21 cellular contexts compared by ENCODE assay signal in genomic region chr11:9367551-9367950, GRCh38. TPM values are rescaled to one million over a fixed set of nuclear protein-coding genes. Genes with fewer than 3 reads are reported as not detected.
DNase-seq lines count a peak whose midpoint lies in the region; ATAC-seq and TF ChIP-seq lines count a peak whose summit lies in the region.
"Had no signal": no experiment of that assay in that cellular context is flagged by ENCODE, and none has a peak within 500 bp of the region (broad histone marks: within the 10 kb centered on the region; RNA-seq: fewer than 3 reads in every experiment).

No MANE protein-coding gene starts in this region.

- H3K79me2 ChIP-seq in GM23248 (ENCODE audit: insufficient read depth) (no peaks in the 10 kb centered on the region), SK-N-SH (ENCODE audit: insufficient read depth) (no peaks in the 10 kb centered on the region)

- H3K9me3 ChIP-seq in GM23248 (ENCODE audit: low read depth) (no peaks in the 10 kb centered on the region), SK-N-SH (no peaks in the 10 kb centered on the region), neuron (ENCODE audit: low read length) (peaks cover 4% of the 10 kb centered on the region)
- H3K9me3 ChIP-seq: SJSA1 had no signal

- no peaks in the 10 kb centered on the region for H3K9me3 Mint-ChIP-seq in activated CD4-positive, alpha-beta T cell treated with anti-CD3 and anti-CD28 coated beads for 36 hours (ENCODE audit: low read depth)

- 0 out of 2 replicates have a peak overlapping the region, but pooled peaks have one; percentile 21 for H2AFZ ChIP-seq in GM23248
- peak overlapping the region; percentile 7; the same call in 1 of the 2 replicates for H2AFZ ChIP-seq in SK-N-SH (ENCODE audit: low read depth)
- H2AFZ ChIP-seq in neuron (ENCODE audit: low read depth, low read length) = peak overlapping the region; percentile 44

- no peaks in the 10 kb centered on the region for H3K36me3 ChIP-seq in GM23248 (ENCODE audit: low read depth)
- H3K36me3 ChIP-seq in SK-N-SH (replicated peaks in 1 of 2; ENCODE audit: control insufficient read depth in 1 of 2, insufficient read depth in 2 of 2, low read length in 1 of 2) = no peaks in the 10 kb centered on the region
- H3K36me3 ChIP-seq in neuron (ENCODE audit: insufficient read depth, low read length) = no peaks in the 10 kb centered on the region
- H3K36me3 ChIP-seq: SJSA1 had no signal

- no peak overlapping the region for H3K4me3 ChIP-seq in GM23248
- no peak overlapping the region for H3K4me3 ChIP-seq in SK-N-SH (ENCODE audit: low read depth in 2 of 2, low read length in 1 of 2)
- H3K4me3 ChIP-seq in neuron (ENCODE audit: low read length) = no peak overlapping the region
- H3K4me3 ChIP-seq: SJSA1 had no signal

- peaks cover 16% of the 10 kb centered on the region for H3F3A ChIP-seq in GM23248 (ENCODE audit: insufficient read depth)
- H3F3A ChIP-seq in SK-N-SH (replicated peaks; ENCODE audit: insufficient read depth) = peaks cover 30% of the 10 kb centered on the region

- TF ChIP-seq RAD21 in SK-N-SH (IDR thresholded peaks at IDR 0.05; ENCODE audit: low read length) = no peak

- no peak for TF ChIP-seq EP300 in SK-N-SH (IDR thresholded peaks at IDR 0.05; ENCODE audit: borderline replicate concordance in 1 of 2, low read depth in 1 of 2, low read length in 1 of 2)

- DNase-seq in GM23248 (no peak), SK-N-SH (no peak), dermis blood vessel endothelial cell (peak; percentile 10), GM13976 (ENCODE audit: low spot score) (no peak), OCI-M1 (lab: John Stamatoyannopoulos, UW) (no peak)
- no peak for DNase-seq in activated CD4-positive, alpha-beta T cell treated with anti-CD3 and anti-CD28 coated beads for 36 hours
- no peak for DNase-seq in stimulated activated naive CD8-positive, alpha-beta T cell treated with anti-CD3 and anti-CD28 coated beads, Interleukin-15, Interleukin-2, amounts not matched to agents 100 U/mL and 50 U/mL, for 24 hours
- DNase-seq: AML-193; COR-L47; DMS153; HCEC 1CT; NCI-H1417 treated with DMSO at 0.1 percent for 48 hours; NCI-H2029; NCI-H2171; NCI-H446; NCI-H69; NK-92 treated with Interleukin-12 subunit alpha and Interleukin-12 subunit beta, amount 100 ng/mL, for 24 hours had no signal

- H3K27me3 ChIP-seq in GM23248 (replicated peaks; ENCODE audit: insufficient read depth) (no peaks in the 10 kb centered on the region), SK-N-SH (ENCODE audit: insufficient read depth) (no peaks in the 10 kb centered on the region), neuron (ENCODE audit: insufficient read depth, low read length) (no peaks in the 10 kb centered on the region)
- H3K27me3 ChIP-seq: SJSA1 had no signal

- POLR2A ChIA-PET in SK-N-SH (lab: Yijun Ruan, JAX) = interaction anchor here (1.1 kb wide), 1 partner anchor 103 kb away, joined by 3 read pairs; the partner anchor contains the start of gene DENND5A
- POLR2A ChIA-PET in activated CD4-positive, alpha-beta T cell treated with anti-CD3 and anti-CD28 coated beads for 36 hours (lab: Charles Lee) = interaction anchor here (0.6 kb wide), 1 partner anchor 22 kb away, joined by 7 read pairs; no protein-coding TSS in a partner anchor

- H3K27me3 Mint-ChIP-seq in activated CD4-positive, alpha-beta T cell treated with anti-CD3 and anti-CD28 coated beads for 36 hours = no peaks in the 10 kb centered on the region

- no peaks in the 10 kb centered on the region for H3K36me3 Mint-ChIP-seq in activated CD4-positive, alpha-beta T cell treated with anti-CD3 and anti-CD28 coated beads for 36 hours (ENCODE audit: low read depth)

- intact Hi-C loops in activated CD4-positive, alpha-beta T cell treated with anti-CD3 and anti-CD28 coated beads for 36 hours (cut with DNase I, micrococcal nuclease) = no loop called here

- no peak overlapping the region for H3K27ac Mint-ChIP-seq in activated CD4-positive, alpha-beta T cell treated with anti-CD3 and anti-CD28 coated beads for 36 hours

- no peak overlapping the region for H3K4me3 Mint-ChIP-seq in activated CD4-positive, alpha-beta T cell treated with anti-CD3 and anti-CD28 coated beads for 36 hours
- H3K4me3 Mint-ChIP-seq: CD14-positive monocyte had no signal

- H3K9me2 ChIP-seq in GM23248 (ENCODE audit: insufficient read depth) (no peaks in the 10 kb centered on the region), SK-N-SH (no peaks in the 10 kb centered on the region)

- H3K9ac ChIP-seq in GM23248 (no peak overlapping the region), SK-N-SH (no peak overlapping the region)

- CTCF ChIA-PET in SK-N-SH (lab: Yijun Ruan, JAX) = no interaction called here
- CTCF ChIA-PET in activated CD4-positive, alpha-beta T cell treated with anti-CD3 and anti-CD28 coated beads for 36 hours (lab: Charles Lee) = interaction anchor here (0.8 to 1.0 kb wide), 3 partner anchors 17 to 1287 kb away, joined by 3 read pairs; partner anchors contain the start of gene IPO7

- 61 to 63% methylated on average over 2 of the region's 2 CpGs for WGBS in GM23248 (ENCODE audit: low coverage in 1 of 2, low lambda C conversion rate in 2 of 2, missing lambda C conversion rate in 2 of 2), 2 experiments
- WGBS in SK-N-SH (ENCODE audit: low lambda C conversion rate) = 75% methylated on average over 2 of the region's 2 CpGs

- no peak for TF ChIP-seq CTCF in SK-N-SH (IDR thresholded peaks at IDR 0.05)
- TF ChIP-seq CTCF in GM13976 (IDR thresholded peaks at IDR 0.05; ENCODE audit: borderline replicate concordance, control extremely low read depth, extremely low read depth, insufficient read depth, missing control alignments) = no peak

- H3K4me1 ChIP-seq in GM23248 (ENCODE audit: insufficient read depth) (peaks cover 21% of the 10 kb centered on the region), SK-N-SH (ENCODE audit: control insufficient read depth in 1 of 2, insufficient read depth in 2 of 2, low read depth in 1 of 2, low read length in 1 of 2) (peaks cover 9 to 20% of the 10 kb centered on the region in 2 experiments; a peak in 3 of 4 replicates), neuron (ENCODE audit: insufficient read depth, low read length) (peaks cover 7% of the 10 kb centered on the region)

- no peak for ATAC-seq in activated CD4-positive, alpha-beta T cell treated with anti-CD3 and anti-CD28 coated beads for 36 hours
- ATAC-seq in stimulated activated naive CD8-positive, alpha-beta T cell treated with anti-CD3 and anti-CD28 coated beads, Interleukin-15, Interleukin-2, amounts not matched to agents 100 U/mL and 50 U/mL, for 24 hours = no peak

- no peak overlapping the region for H3K27ac ChIP-seq in GM23248
- H3K27ac ChIP-seq in SK-N-SH (ENCODE audit: low read depth in 2 of 2, low read length in 1 of 2) = no peak overlapping the region
- H3K27ac ChIP-seq: HL-60, SJSA1 had no signal

- H3K4me2 ChIP-seq in GM23248 (ENCODE audit: unreplicated experiment) = no peak overlapping the region
- no peak overlapping the region for H3K4me2 ChIP-seq in SK-N-SH

- in situ Hi-C loops in GM23248 (cut with MboI) = no loop called here
- in situ Hi-C loops in GM13976 (cut with MboI; ENCODE audit: low sequenced_read_pairs, unreplicated experiment) = no loop called here

- H3K4me1 Mint-ChIP-seq in activated CD4-positive, alpha-beta T cell treated with anti-CD3 and anti-CD28 coated beads for 36 hours = peaks cover 18% of the 10 kb centered on the region

- H4K20me1 ChIP-seq in GM23248 (ENCODE audit: insufficient read depth) (no peaks in the 10 kb centered on the region), SK-N-SH (ENCODE audit: insufficient read depth) (no peaks in the 10 kb centered on the region)

TF ChIP-seq in SK-N-SH, 30 proteins besides CTCF, POLR2A, EP300 and RAD21 (continues in another document):
- TF ChIP-seq NFIC (IDR thresholded peaks at IDR 0.05; ENCODE audit: borderline replicate concordance) (no peak), FOXJ3 (CRISPR knock-in tag; IDR thresholded peaks at IDR 0.05) (no peak), MAX (IDR thresholded peaks at IDR 0.05; ENCODE audit: low read depth) (no peak), EZH2phosphoT487 (IDR thresholded peaks at IDR 0.05; ENCODE audit: borderline replicate concordance, low read depth) (no peak), CHD2 (IDR thresholded peaks at IDR 0.05; ENCODE audit: low read length, partially characterized antibody) (no peak), FOXM1 (IDR thresholded peaks at IDR 0.05; ENCODE audit: low read depth) (no peak), TAF1 (IDR thresholded peaks at IDR 0.05; ENCODE audit: borderline replicate concordance, low read depth, low read length) (no peak), RFX5 (IDR thresholded peaks at IDR 0.05; ENCODE audit: low read length) (no peak), TCF12 (IDR thresholded peaks at IDR 0.05) (no peak), TEAD4 (IDR thresholded peaks at IDR 0.05; ENCODE audit: borderline replicate concordance, insufficient read depth) (no peak), RCOR1 (IDR thresholded peaks at IDR 0.05; ENCODE audit: low read length) (no peak), POLR2AphosphoS5 (IDR thresholded peaks at IDR 0.05; ENCODE audit: low read depth, low read length) (no peak)

RNA-seq across cellular contexts. Expression of gene IPO7, which starts 16.9 kb away (rescaled TPM):
- total RNA-seq in GM23248 (2014; rRNA removed; shearing (Covaris generic)) = 101 and 111 TPM in 2 replicates
- 8.7 TPM in 2 replicates for polyA plus RNA-seq in GM23248 (2016; fragmentation: Nextera tagmentation; extraction: Ambion mirVana)
- polyA plus RNA-seq in SK-N-SH (2012; rRNA removed) = 25.4 and 34.8 TPM in 2 replicates
- polyA plus RNA-seq in SK-N-SH (2012; cell fraction: cytosol; rRNA removed) = 43.0 and 46.0 TPM in 2 replicates
- polyA plus RNA-seq in SK-N-SH (2012; cell fraction: nucleus; rRNA removed) = 11.3 and 27.1 TPM in 2 replicates
- 119 and 170 TPM in 2 replicates for total RNA-seq in dermis blood vessel endothelial cell
- total RNA-seq in activated CD4-positive, alpha-beta T cell treated with anti-CD3 and anti-CD28 coated beads for 36 hours = 100 to 1,000 TPM; 155 to 181 TPM

RNA-seq across cellular contexts. Expression of gene TMEM41B, which starts 53.2 kb away (rescaled TPM):
- total RNA-seq in GM23248 (2014; rRNA removed; shearing (Covaris generic)) = 47.7 and 50.5 TPM in 2 replicates
- polyA plus RNA-seq in GM23248 (2016; fragmentation: Nextera tagmentation; extraction: Ambion mirVana) (35.3 and 36.6 TPM in 2 replicates), SK-N-SH (2012; rRNA removed) (19.8 and 23.5 TPM in 2 replicates)
- 16.6 and 18.1 TPM in 2 replicates for polyA plus RNA-seq in SK-N-SH (2012; cell fraction: cytosol; rRNA removed)
- 52.0 and 55.3 TPM in 2 replicates for polyA plus RNA-seq in SK-N-SH (2012; cell fraction: nucleus; rRNA removed)
- 33.8 and 48.2 TPM in 2 replicates for total RNA-seq in dermis blood vessel endothelial cell
- total RNA-seq in activated CD4-positive, alpha-beta T cell treated with anti-CD3 and anti-CD28 coated beads for 36 hours = 10 to 100 TPM; 20.2 to 29.3 TPM
